8 cellular contexts compared by ENCODE assay signal in the genomic region with DNA sequence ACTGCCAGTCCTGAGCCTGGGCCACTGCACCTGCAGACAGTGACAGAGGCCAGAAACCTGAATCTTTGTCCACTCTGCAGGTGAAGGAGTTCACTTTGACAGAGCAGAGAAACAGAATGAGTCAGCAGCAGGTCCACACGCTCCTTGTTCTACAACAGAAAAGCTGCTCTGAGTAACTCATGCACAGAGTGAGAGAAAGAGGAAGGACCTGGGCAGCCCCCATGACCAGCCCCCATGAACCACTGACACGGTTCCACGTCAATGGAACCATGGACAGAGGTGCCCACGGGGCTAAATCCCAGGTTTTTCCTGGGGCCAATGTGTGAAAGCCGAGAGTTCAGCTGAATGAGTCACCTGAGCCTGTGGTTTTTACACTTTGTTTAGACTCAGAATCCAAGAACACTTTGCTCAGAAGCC. TPM values are rescaled to one million over a fixed set of nuclear protein-coding genes. Genes with fewer than 3 reads are reported as not detected.
DNase-seq lines count a peak whose midpoint lies in the region; ATAC-seq and TF ChIP-seq lines count a peak whose summit lies in the region.

No MANE protein-coding gene starts in this region.

- ATAC-seq in GM21423 (IDR thresholded peaks at IDR 0.05; ENCODE audit: unreplicated experiment) (peak; percentile 81), HG03457 (IDR thresholded peaks at IDR 0.05; ENCODE audit: unreplicated experiment) (peak; percentile 83)
- no peak for ATAC-seq in naive thymus-derived CD4-positive, alpha-beta T cell

- CTCF ChIA-PET in naive thymus-derived CD4-positive, alpha-beta T cell (lab: Charles Lee): no interaction called here

- H3K9me3 Mint-ChIP-seq in activated CD4-positive, alpha-beta T cell treated with anti-CD3 and anti-CD28 coated beads, Interleukin-2, amount 10 ng/mL, durations not matched to agents 24 days and 14 days: no peaks in the 10 kb centered on the region
- H3K9me3 Mint-ChIP-seq in naive thymus-derived CD4-positive, alpha-beta T cell: peaks cover 0 to 3% (median 0%) of the 10 kb centered on the region in 11 donors

- H3K4me3 Mint-ChIP-seq in activated CD4-positive, alpha-beta T cell treated with anti-CD3 and anti-CD28 coated beads, Interleukin-2, amount 10 ng/mL, durations not matched to agents 24 days and 14 days: no peak overlapping the region
- H3K4me3 Mint-ChIP-seq in naive thymus-derived CD4-positive, alpha-beta T cell: no peak overlapping the region

- no peak for TF ChIP-seq EP300 in transverse colon (IDR thresholded peaks at IDR 0.05; ENCODE audit: low read depth)

- no peaks in the 10 kb centered on the region for H3K9me3 ChIP-seq in transverse colon
- H3K9me3 ChIP-seq in naive thymus-derived CD4-positive, alpha-beta T cell (ENCODE audit: control insufficient read depth in 2 of 3, low read length in 3 of 3): no peaks in the 10 kb centered on the region

- POLR2A ChIA-PET in naive thymus-derived CD4-positive, alpha-beta T cell (lab: Charles Lee): no interaction called here

- no peaks in the 10 kb centered on the region for H3K36me3 ChIP-seq in transverse colon
- no peaks in the 10 kb centered on the region for H3K36me3 ChIP-seq in naive thymus-derived CD4-positive, alpha-beta T cell (ENCODE audit: control insufficient read depth in 2 of 3, insufficient read depth in 3 of 3, low read length in 3 of 3)

- peaks cover 9% of the 10 kb centered on the region for H3K27me3 ChIP-seq in transverse colon
- H3K27me3 ChIP-seq in naive thymus-derived CD4-positive, alpha-beta T cell (ENCODE audit: control insufficient read depth in 2 of 2, insufficient read depth in 2 of 2, low read length in 2 of 2): no peaks in the 10 kb centered on the region

- in situ Hi-C loops in transverse colon (cut with MboI; ENCODE audit: low pct_ligation_motif_present in 1 of 4, low pct_unique_long_range_greater_than_20kb in 1 of 4, low sequenced_read_pairs in 3 of 4): no loop called here

- 54% methylated on average over 5 of the region's 5 CpGs; no CpG with 5 or more reads in 1 of the 2 donors for WGBS in transverse colon (ENCODE audit: low coverage in 1 of 2), 2 donors

- H3K4me1 ChIP-seq in transverse colon: no peaks in the 10 kb centered on the region
- no peaks in the 10 kb centered on the region for H3K4me1 ChIP-seq in naive thymus-derived CD4-positive, alpha-beta T cell (ENCODE audit: control insufficient read depth in 2 of 2, insufficient read depth in 2 of 2, low read length in 2 of 2)

- peak; percentile 60 for DNase-seq in GM12864 (ENCODE audit: low read depth)
- DNase-seq in epithelial cell of prostate (ENCODE audit: low read depth, low spot score): peak; percentile 31
- DNase-seq in transverse colon: no peak
- DNase-seq in NCI-H345 treated with DMSO at 0.1 percent for 48 hours (lab: John Stamatoyannopoulos, UW; ENCODE audit: unreplicated experiment): no peak
- DNase-seq in activated CD4-positive, alpha-beta T cell treated with anti-CD3 and anti-CD28 coated beads, Interleukin-2, amount 10 ng/mL, durations not matched to agents 24 days and 14 days: no peak
- no peak for DNase-seq in naive thymus-derived CD4-positive, alpha-beta T cell

- intact Hi-C loops in transverse colon (cut with DNase I; ENCODE audit: low total_unique reads): no loop called here
- intact Hi-C loops in activated CD4-positive, alpha-beta T cell treated with anti-CD3 and anti-CD28 coated beads, Interleukin-2, amount 10 ng/mL, durations not matched to agents 24 days and 14 days (cut with micrococcal nuclease): no loop called here
- intact Hi-C loops in naive thymus-derived CD4-positive, alpha-beta T cell (cut with micrococcal nuclease): no loop called here

- no peak overlapping the region for H3K27ac Mint-ChIP-seq in activated CD4-positive, alpha-beta T cell treated with anti-CD3 and anti-CD28 coated beads, Interleukin-2, amount 10 ng/mL, durations not matched to agents 24 days and 14 days
- no peak overlapping the region for H3K27ac Mint-ChIP-seq in naive thymus-derived CD4-positive, alpha-beta T cell

- H3K27ac ChIP-seq in epithelial cell of prostate (no peak overlapping the region), transverse colon (no peak overlapping the region)
- no peak overlapping the region for H3K27ac ChIP-seq in naive thymus-derived CD4-positive, alpha-beta T cell (ENCODE audit: low read depth, low read length)

- no peaks in the 10 kb centered on the region for H3K4me1 Mint-ChIP-seq in activated CD4-positive, alpha-beta T cell treated with anti-CD3 and anti-CD28 coated beads, Interleukin-2, amount 10 ng/mL, durations not matched to agents 24 days and 14 days
- H3K4me1 Mint-ChIP-seq in naive thymus-derived CD4-positive, alpha-beta T cell: no peaks in the 10 kb centered on the region

- no peak for TF ChIP-seq POLR2A in transverse colon (IDR thresholded peaks at IDR 0.05)

- peaks cover 1% of the 10 kb centered on the region for H3K27me3 Mint-ChIP-seq in activated CD4-positive, alpha-beta T cell treated with anti-CD3 and anti-CD28 coated beads, Interleukin-2, amount 10 ng/mL, durations not matched to agents 24 days and 14 days
- peaks cover 0 to 13% (median 6%) of the 10 kb centered on the region in 5 donors for H3K27me3 Mint-ChIP-seq in naive thymus-derived CD4-positive, alpha-beta T cell

- H3K4me3 ChIP-seq in GM12864 (ENCODE audit: low read depth, low read length): no peak overlapping the region
- H3K4me3 ChIP-seq in transverse colon: no peak overlapping the region
- H3K4me3 ChIP-seq in naive thymus-derived CD4-positive, alpha-beta T cell (ENCODE audit: low read length): no peak overlapping the region

- no peak for TF ChIP-seq CTCF in GM12864 (IDR thresholded peaks at IDR 0.05; ENCODE audit: low read depth, low read length, missing control alignments)
- TF ChIP-seq CTCF in transverse colon (IDR thresholded peaks at IDR 0.05): no peak

- no peaks in the 10 kb centered on the region for H3K36me3 Mint-ChIP-seq in activated CD4-positive, alpha-beta T cell treated with anti-CD3 and anti-CD28 coated beads, Interleukin-2, amount 10 ng/mL, durations not matched to agents 24 days and 14 days (ENCODE audit: low read depth)
- peaks cover 0 to 4% (median 0%) of the 10 kb centered on the region in 5 donors for H3K36me3 Mint-ChIP-seq in naive thymus-derived CD4-positive, alpha-beta T cell

RNA-seq across cellular contexts. Expression of a gene that starts 40.8 kb away (rescaled TPM):
- total RNA-seq in transverse colon: 100 to 1,000 TPM in 1 of 4 donors, 10 to 100 TPM in 3; 71.9 to 247 (median 98.4) TPM
- 0.16 TPM in 1 of 2 replicates, not detected in the other for total RNA-seq in activated CD4-positive, alpha-beta T cell treated with anti-CD3 and anti-CD28 coated beads, Interleukin-2, amount 10 ng/mL, durations not matched to agents 24 days and 14 days
- 10 to 100 TPM in 1 of 5 experiments, 1 to 10 TPM in 3, under 1 TPM in 1; 0.05 to 39.5 (median 2.0) TPM for total RNA-seq in naive thymus-derived CD4-positive, alpha-beta T cell
- under 1 TPM in 1 of 2 donors, not detected in 1; 0.13 TPM for polyA plus RNA-seq in naive thymus-derived CD4-positive, alpha-beta T cell

Comparison
In these comparisons a context has a peak if more than half of its experiments do, and no peak if none do; other contexts are left out.
1. DNase-seq: peak in GM12864 (single experiment) and epithelial cell of prostate (single experiment); none in transverse colon (single experiment), NCI-H345 treated with DMSO at 0.1 percent for 48 hours (single experiment), activated CD4-positive, alpha-beta T cell treated with anti-CD3 and anti-CD28 coated beads, Interleukin-2, amount 10 ng/mL, durations not matched to agents 24 days and 14 days (single experiment) and naive thymus-derived CD4-positive, alpha-beta T cell (0 of 9).